ENCODE assay signal across 8 cellular contexts in genomic region chr1:167447521-167448136, GRCh38.
DNase-seq lines count a peak whose midpoint lies in the region; ATAC-seq, FAIRE-seq and TF ChIP-seq lines count a peak whose summit lies in the region.

No MANE protein-coding gene starts in this region.

- no peak overlapping the region for H3K4me3 ChIP-seq in GM06990 (replicated peaks; ENCODE audit: low read depth, low read length)

- H3K36me3 Mint-ChIP-seq in activated naive CD4-positive, alpha-beta T cell treated with anti-CD3 and anti-CD28 coated beads, Interleukin-2, amount 50 U/mL, for 24 hours = peaks cover 4% of the 10 kb centered on the region

- peaks cover 83% of the 10 kb centered on the region for H3K4me1 Mint-ChIP-seq in activated naive CD4-positive, alpha-beta T cell treated with anti-CD3 and anti-CD28 coated beads, Interleukin-2, amount 50 U/mL, for 24 hours

- peak overlapping the region; percentile 75 for H3K4me3 Mint-ChIP-seq in activated naive CD4-positive, alpha-beta T cell treated with anti-CD3 and anti-CD28 coated beads, Interleukin-2, amount 50 U/mL, for 24 hours

- H3K9me3 Mint-ChIP-seq in activated naive CD4-positive, alpha-beta T cell treated with anti-CD3 and anti-CD28 coated beads, Interleukin-2, amount 50 U/mL, for 24 hours = no peaks in the 10 kb centered on the region

- no peak for TF ChIP-seq CTCF in GM06990 (IDR thresholded peaks at IDR 0.05; ENCODE audit: insufficient read depth, low read length, poor library complexity, severe bottlenecking)

- no peaks in the 10 kb centered on the region for H3K27me3 Mint-ChIP-seq in activated naive CD4-positive, alpha-beta T cell treated with anti-CD3 and anti-CD28 coated beads, Interleukin-2, amount 50 U/mL, for 24 hours

- no peak for FAIRE-seq in frontal cortex (lab: Jason Lieb, UNC)

- ATAC-seq in HG03135 (IDR thresholded peaks at IDR 0.05; ENCODE audit: unreplicated experiment) = peak; percentile 67

- H3K36me3 ChIP-seq in GM06990 (ENCODE audit: control insufficient read depth, insufficient read depth, low read length) = no peaks in the 10 kb centered on the region

- no peaks in the 10 kb centered on the region for H3K27me3 ChIP-seq in GM06990 (replicated peaks; ENCODE audit: control insufficient read depth, insufficient read depth, low read length)

- H3K27ac Mint-ChIP-seq in activated naive CD4-positive, alpha-beta T cell treated with anti-CD3 and anti-CD28 coated beads, Interleukin-2, amount 50 U/mL, for 24 hours = peak overlapping the region; percentile 95

- peak; percentile 35 for DNase-seq in GM06990 (ENCODE audit: extremely low read depth, insufficient read length)
- DNase-seq in SW480 (ENCODE audit: low spot score) = peak; percentile 62
- DNase-seq in renal cortical epithelial cell (ENCODE audit: low read depth) = peak; percentile 70
- DNase-seq in DMS79 (lab: John Stamatoyannopoulos, UW) = no peak
- no peak for DNase-seq in frontal cortex (ENCODE audit: low spot score in 2 of 2)
- DNase-seq in amygdala (lab: John Stamatoyannopoulos, UW) = no peak

Comparison
In these comparisons a context has a peak if more than half of its experiments do, and no peak if none do; other contexts are left out.
1. DNase-seq: peak in GM06990 (single experiment), SW480 (single experiment) and renal cortical epithelial cell (single experiment); none in DMS79 (single experiment), frontal cortex (0 of 2) and amygdala (0 of 56).